ENCODE assay signal across 21 cellular contexts in genomic region chr7:66807736-66808135, GRCh38.
DNase-seq lines count a peak whose midpoint lies in the region; ATAC-seq and TF ChIP-seq lines count a peak whose summit lies in the region.
"Had no signal": no experiment of that assay in that cellular context is flagged by ENCODE, and none has a peak within 500 bp of the region (broad histone marks: within the 10 kb centered on the region; RNA-seq: fewer than 3 reads in every experiment).

No MANE protein-coding gene starts in this region.

- no peak overlapping the region for H3K27ac ChIP-seq in mammary epithelial cell (ENCODE audit: insufficient read depth, low read depth, low read length)
- no peak overlapping the region for H3K27ac ChIP-seq in sigmoid colon

- in situ Hi-C loops in mammary epithelial cell (cut with MboI; ENCODE audit: low sequenced_read_pairs in 2 of 2): no loop called here

- peaks cover 4% of the 10 kb centered on the region for H3K79me2 ChIP-seq in mammary epithelial cell (ENCODE audit: insufficient read depth, low read length)

- no peak for TF ChIP-seq POLR2A in sigmoid colon (IDR thresholded peaks at IDR 0.05)

- no peak overlapping the region for H3K9ac ChIP-seq in mammary epithelial cell (ENCODE audit: insufficient read depth, low read length)

- H3K27me3 ChIP-seq in mammary epithelial cell (ENCODE audit: insufficient read depth, low read length) (no peaks in the 10 kb centered on the region), sigmoid colon (no peaks in the 10 kb centered on the region)
- H3K27me3 ChIP-seq: BE2C had no signal

- peak overlapping the region; percentile 47 for H3K27ac Mint-ChIP-seq in MCF 10A (ENCODE audit: low read depth, unreplicated experiment)
- H3K27ac Mint-ChIP-seq in endothelial cell (ENCODE audit: unreplicated experiment): peak overlapping the region; percentile 16
- H3K27ac Mint-ChIP-seq: CD4-positive, CD25-positive, alpha-beta regulatory T cell; GM23338; HFFc6 had no signal

- intact Hi-C loops in MCF 10A (cut with micrococcal nuclease): no loop called here
- intact Hi-C loops in mammary epithelial cell (cut with micrococcal nuclease): no loop called here
- intact Hi-C loops in sigmoid colon (cut with DNase I): no loop called here

- no peak for ATAC-seq in GM18502 (IDR thresholded peaks at IDR 0.05; ENCODE audit: poor library complexity, unreplicated experiment)
- ATAC-seq: GM12878, GM23338, HCT116 had no signal

- H3K9me3 Mint-ChIP-seq in MCF 10A (ENCODE audit: unreplicated experiment) (no peaks in the 10 kb centered on the region), endothelial cell (ENCODE audit: unreplicated experiment) (no peaks in the 10 kb centered on the region)
- H3K9me3 Mint-ChIP-seq: CD4-positive, CD25-positive, alpha-beta regulatory T cell; CD8-positive, alpha-beta memory T cell; GM23338; HFFc6 had no signal

- H3K4me2 ChIP-seq in mammary epithelial cell (ENCODE audit: insufficient read depth, low read depth, low read length): no peak overlapping the region
- H3K4me2 ChIP-seq: GM23338 had no signal

- BruUV-seq in MCF 10A (replicated peaks; lab: Mats Ljungman, UMichigan) (no TSS peak), mammary epithelial cell (replicated peaks; lab: Mats Ljungman, UMichigan) (no TSS peak)

- no peak for TF ChIP-seq CTCF in MCF 10A (IDR thresholded peaks at IDR 0.05; ENCODE audit: unreplicated experiment)
- TF ChIP-seq CTCF in mammary epithelial cell (conservative IDR thresholded peaks at IDR 0.05 in 1 of 2, IDR thresholded peaks at IDR 0.05 in 1 of 2; ENCODE audit: extremely low read depth in 1 of 2, insufficient read depth in 1 of 2, low read depth in 1 of 2, low read length in 2 of 2): no peak
- TF ChIP-seq CTCF in endothelial cell (IDR thresholded peaks at IDR 0.05; ENCODE audit: unreplicated experiment): no peak
- TF ChIP-seq CTCF in sigmoid colon (IDR thresholded peaks at IDR 0.05): no peak

- no peak for DNase-seq in MCF 10A (ENCODE audit: unreplicated experiment)
- no peak for DNase-seq in mammary epithelial cell
- no peak for DNase-seq in endothelial cell (ENCODE audit: low spot score)
- DNase-seq in sigmoid colon: peak; percentile 22
- DNase-seq in HCEC 1CT: no peak
- DNase-seq: ACHN; BE2C; C1 segment of cervical spinal cord; CD4-positive, CD25-positive, alpha-beta regulatory T cell; CD8-positive, alpha-beta memory T cell; COR-L47; DMS 273 treated with DMSO at 0.1 percent for 48 hours; DMS53; DND-41; EL; HFFc6; IMR-90 had no signal

- H3K36me3 Mint-ChIP-seq in MCF 10A (ENCODE audit: insufficient read depth, unreplicated experiment) (peaks cover 88% of the 10 kb centered on the region), endothelial cell (ENCODE audit: low read depth, unreplicated experiment) (peaks cover 41% of the 10 kb centered on the region)

- POLR2A ChIA-PET in MCF 10A (lab: Yijun Ruan, JAX): interaction anchor here (0.6 kb wide), 1 partner anchor 38 kb away, joined by 3 read pairs; no protein-coding TSS in a partner anchor

- H4K20me1 ChIP-seq in mammary epithelial cell (ENCODE audit: insufficient read depth, low read length): no peaks in the 10 kb centered on the region

- H3K4me1 ChIP-seq in mammary epithelial cell (ENCODE audit: insufficient read depth, low read length): no peaks in the 10 kb centered on the region
- H3K4me1 ChIP-seq in sigmoid colon: no peaks in the 10 kb centered on the region
- H3K4me1 ChIP-seq: BE2C had no signal

- dilution Hi-C loops in mammary epithelial cell (cut with HindIII; ENCODE audit: low sequenced_read_pairs): no loop called here

- H3K4me3 Mint-ChIP-seq in MCF 10A (ENCODE audit: unreplicated experiment) (no peak overlapping the region), endothelial cell (ENCODE audit: unreplicated experiment) (no peak overlapping the region)
- H3K4me3 Mint-ChIP-seq: CD4-positive, CD25-positive, alpha-beta regulatory T cell; CD8-positive, alpha-beta memory T cell; GM23338; HFFc6 had no signal

- H3K4me1 Mint-ChIP-seq in MCF 10A (ENCODE audit: insufficient read depth, unreplicated experiment): no peaks in the 10 kb centered on the region
- peaks cover 8% of the 10 kb centered on the region for H3K4me1 Mint-ChIP-seq in endothelial cell (ENCODE audit: unreplicated experiment)
- H3K4me1 Mint-ChIP-seq: CD4-positive, CD25-positive, alpha-beta regulatory T cell; CD8-positive, alpha-beta memory T cell; GM23338 had no signal

- H3K9me3 ChIP-seq in mammary epithelial cell (replicated peaks; ENCODE audit: insufficient read depth, low read length) (no peaks in the 10 kb centered on the region), sigmoid colon (no peaks in the 10 kb centered on the region)
- H3K9me3 ChIP-seq: BE2C had no signal

- no peak overlapping the region for H2AFZ ChIP-seq in mammary epithelial cell (ENCODE audit: low read depth, low read length)
- H2AFZ ChIP-seq: GM23338 had no signal

- H3K4me3 ChIP-seq in mammary epithelial cell (replicated peaks in 1 of 3; ENCODE audit: insufficient read depth in 1 of 3, low read depth in 2 of 3, low read length in 3 of 3) (no peak overlapping the region), sigmoid colon (no peak overlapping the region)
- H3K4me3 ChIP-seq: GM12878, GM23338 had no signal

- H3K36me3 ChIP-seq in mammary epithelial cell (ENCODE audit: insufficient read depth, low read length) (peaks cover 37% of the 10 kb centered on the region), sigmoid colon (peaks cover 16 to 83% (median 60%) of the 10 kb centered on the region in 4 donors)

- no peaks in the 10 kb centered on the region for H3K27me3 Mint-ChIP-seq in MCF 10A (ENCODE audit: insufficient read depth, unreplicated experiment)
- no peaks in the 10 kb centered on the region for H3K27me3 Mint-ChIP-seq in endothelial cell (ENCODE audit: unreplicated experiment)
- H3K27me3 Mint-ChIP-seq: CD4-positive, CD25-positive, alpha-beta regulatory T cell; CD8-positive, alpha-beta memory T cell had no signal

- 98% methylated on average over 9 of the region's 9 CpGs for WGBS in mammary epithelial cell (ENCODE audit: low coverage, missing lambda C conversion rate)
- WGBS in sigmoid colon, 2 donors: 97% methylated on average over 9 of the region's 9 CpGs

- CTCF ChIA-PET in MCF 10A (lab: Yijun Ruan, JAX): no interaction called here
- CTCF ChIA-PET in mammary epithelial cell (lab: Charles Lee; ENCODE audit: low non-redundant PET): no interaction called here

- no peak for TF ChIP-seq EP300 in sigmoid colon (IDR thresholded peaks at IDR 0.05)
